11 cellular contexts compared by ENCODE assay signal in the genomic region with DNA sequence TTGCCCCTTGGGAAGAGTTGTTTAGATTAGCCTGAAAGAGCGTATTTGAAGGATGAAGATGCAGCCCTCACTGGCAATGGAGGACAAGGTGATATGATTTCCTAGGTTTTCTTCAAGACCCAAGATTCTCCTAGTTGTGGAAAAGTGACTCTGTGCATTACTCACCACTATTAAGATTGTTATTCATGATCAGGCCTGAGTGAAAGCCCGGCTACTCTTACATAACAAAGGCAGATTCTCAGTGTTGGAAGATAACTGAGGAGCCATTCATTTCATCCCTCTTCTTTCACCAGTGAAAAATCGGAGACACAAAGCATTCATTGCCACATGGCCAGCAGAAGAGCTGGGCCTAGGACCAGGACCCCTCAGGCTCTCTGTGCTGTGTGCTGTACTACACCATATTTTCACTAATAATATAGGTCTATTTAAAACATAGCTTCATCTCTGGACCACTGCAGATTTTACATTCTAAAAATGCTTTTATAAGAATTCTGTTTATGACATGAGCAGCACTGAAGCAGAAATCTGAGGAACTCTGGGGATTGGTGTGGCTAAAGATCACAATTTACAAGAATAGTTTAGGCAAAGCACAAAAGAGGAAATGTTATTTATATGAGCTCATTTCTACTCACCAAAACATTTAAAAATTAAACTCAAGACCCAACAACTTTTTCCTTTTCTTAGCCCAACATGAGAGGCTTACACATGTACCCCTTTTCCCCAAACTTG.
DNase-seq lines count a peak whose midpoint lies in the region; ATAC-seq, FAIRE-seq and TF ChIP-seq lines count a peak whose summit lies in the region.
"Had no signal": no experiment of that assay in that cellular context is flagged by ENCODE, and none has a peak within 500 bp of the region (broad histone marks: within the 10 kb centered on the region; RNA-seq: fewer than 3 reads in every experiment).

No MANE protein-coding gene starts in this region.

- no peak overlapping the region for H2BK15ac ChIP-seq in H1 (ENCODE audit: low read length)

- intact Hi-C loops in breast epithelium (cut with DNase I; ENCODE audit: low total_unique reads) (no loop called here), MCF 10A (cut with micrococcal nuclease) (no loop called here), uterus (cut with DNase I; ENCODE audit: low total_unique reads) (no loop called here)

- H2BK12ac ChIP-seq in H1 (ENCODE audit: low read depth, low read length): no peak overlapping the region

- H3K4me2 ChIP-seq in H1 (ENCODE audit: insufficient read depth in 1 of 2, low read depth in 2 of 2, low read length in 2 of 2): peak overlapping the region in 1 of 2 experiments; percentile 30; a peak in 1 of 4 replicates

- H3K4me1 Mint-ChIP-seq in MCF 10A (ENCODE audit: insufficient read depth, unreplicated experiment): no peaks in the 10 kb centered on the region
- H3K4me1 Mint-ChIP-seq in activated CD8-positive, alpha-beta T cell treated with anti-CD3 and anti-CD28 coated beads, Interleukin-2, amount 10 ng/mL, durations not matched to agents 7 days and 5 days (ENCODE audit: low read depth): no peaks in the 10 kb centered on the region

- H3K36me3 Mint-ChIP-seq in MCF 10A (ENCODE audit: insufficient read depth, unreplicated experiment): no peaks in the 10 kb centered on the region
- H3K36me3 Mint-ChIP-seq in activated CD8-positive, alpha-beta T cell treated with anti-CD3 and anti-CD28 coated beads, Interleukin-2, amount 10 ng/mL, durations not matched to agents 7 days and 5 days (ENCODE audit: low read depth): no peaks in the 10 kb centered on the region
- H3K36me3 Mint-ChIP-seq: type B pancreatic cell had no signal

- BruUV-seq in MCF 10A (replicated peaks; lab: Mats Ljungman, UMichigan): no TSS peak

- no peaks in the 10 kb centered on the region for H3K79me1 ChIP-seq in H1 (ENCODE audit: low read depth, low read length)

- no peaks in the 10 kb centered on the region for H3K9me3 Mint-ChIP-seq in MCF 10A (ENCODE audit: unreplicated experiment)
- H3K9me3 Mint-ChIP-seq in activated CD8-positive, alpha-beta T cell treated with anti-CD3 and anti-CD28 coated beads, Interleukin-2, amount 10 ng/mL, durations not matched to agents 7 days and 5 days (ENCODE audit: insufficient read depth): no peaks in the 10 kb centered on the region

- TF ChIP-seq EP300 in H1 (IDR thresholded peaks at IDR 0.05; ENCODE audit: borderline replicate concordance in 1 of 2, low read depth in 2 of 2, low read length in 2 of 2): no peak

- no peak overlapping the region for H2BK120ac ChIP-seq in H1 (replicated peaks; ENCODE audit: low read depth, low read length)

- H4K20me1 ChIP-seq in H1 (replicated peaks in 1 of 2; ENCODE audit: control insufficient read depth in 1 of 2, insufficient read depth in 2 of 2, low read length in 2 of 2): no peaks in the 10 kb centered on the region

- H2AFZ ChIP-seq in H1 (ENCODE audit: low read length): peak overlapping the region; percentile 75

- no peak for FAIRE-seq in H1 (lab: Jason Lieb, UNC)
- FAIRE-seq: A549 had no signal

- no peak overlapping the region for H4K5ac ChIP-seq in H1 (ENCODE audit: insufficient read length, low read depth, low read length)

- no peaks in the 10 kb centered on the region for H3K36me3 ChIP-seq in breast epithelium
- H3K36me3 ChIP-seq in H1 (ENCODE audit: control insufficient read depth in 2 of 4, insufficient read depth in 4 of 4, low read length in 3 of 4): no peaks in the 10 kb centered on the region
- no peaks in the 10 kb centered on the region for H3K36me3 ChIP-seq in uterus

- no peak overlapping the region for H3K23ac ChIP-seq in H1 (ENCODE audit: insufficient read length)

- TF ChIP-seq POLR2A in breast epithelium (IDR thresholded peaks at IDR 0.05): no peak
- no peak for TF ChIP-seq POLR2A in H1 (IDR thresholded peaks at IDR 0.05; ENCODE audit: control extremely low read depth in 1 of 2, low read depth in 2 of 2, low read length in 2 of 2)
- no peak for TF ChIP-seq POLR2A in uterus (IDR thresholded peaks at IDR 0.05)

- H3K9ac ChIP-seq in H1 (replicated peaks in 1 of 4; ENCODE audit: extremely low read depth in 1 of 4, low read depth in 3 of 4, low read length in 3 of 4): no peak overlapping the region

- no peak overlapping the region for H4K91ac ChIP-seq in H1 (replicated peaks; ENCODE audit: insufficient read length, low read length)

- H3K4me3 Mint-ChIP-seq in MCF 10A (ENCODE audit: unreplicated experiment): no peak overlapping the region
- no peak overlapping the region for H3K4me3 Mint-ChIP-seq in activated CD8-positive, alpha-beta T cell treated with anti-CD3 and anti-CD28 coated beads, Interleukin-2, amount 10 ng/mL, durations not matched to agents 7 days and 5 days
- H3K4me3 Mint-ChIP-seq: type B pancreatic cell had no signal

- H4K8ac ChIP-seq in H1 (ENCODE audit: extremely low read depth, insufficient read depth, low read length): no peak overlapping the region

- no peaks in the 10 kb centered on the region for H3K23me2 ChIP-seq in H1 (ENCODE audit: low read depth, low read length)

- ATAC-seq in GM19328 (IDR thresholded peaks at IDR 0.05; ENCODE audit: unreplicated experiment): no peak
- ATAC-seq in activated CD8-positive, alpha-beta T cell treated with anti-CD3 and anti-CD28 coated beads, Interleukin-2, amount 10 ng/mL, durations not matched to agents 7 days and 5 days: no peak
- ATAC-seq: A549 had no signal

- H2BK5ac ChIP-seq in H1 (ENCODE audit: low read depth, low read length): no peak overlapping the region

- H3K56ac ChIP-seq in H1 (replicated peaks; ENCODE audit: insufficient read length, low read depth, low read length): no peak overlapping the region

- H3K14ac ChIP-seq in H1 (ENCODE audit: insufficient read length): no peak overlapping the region

- no peak for TF ChIP-seq CTCF in breast epithelium (IDR thresholded peaks at IDR 0.05)
- no peak for TF ChIP-seq CTCF in MCF 10A (IDR thresholded peaks at IDR 0.05; ENCODE audit: unreplicated experiment)
- TF ChIP-seq CTCF in H1 (IDR thresholded peaks at IDR 0.05; ENCODE audit: control extremely low read depth in 1 of 3, insufficient read depth in 1 of 3, low read depth in 1 of 3, low read length in 3 of 3): no peak
- TF ChIP-seq CTCF in uterus (IDR thresholded peaks at IDR 0.05): no peak

- DNase-seq in breast epithelium (ENCODE audit: low spot score in 2 of 2): no peak
- DNase-seq in MCF 10A (ENCODE audit: unreplicated experiment): no peak
- no peak for DNase-seq in H1 (ENCODE audit: low read depth in 1 of 2, low spot score in 2 of 2)
- peak; percentile 69 for DNase-seq in midbrain (lab: John Stamatoyannopoulos, UW)
- no peak for DNase-seq in uterus
- no peak for DNase-seq in NCI-H2196 treated with DMSO at 0.1 percent for 48 hours (lab: John Stamatoyannopoulos, UW; ENCODE audit: unreplicated experiment)
- no peak for DNase-seq in activated CD8-positive, alpha-beta T cell treated with anti-CD3 and anti-CD28 coated beads, Interleukin-2, amount 10 ng/mL, durations not matched to agents 7 days and 5 days
- DNase-seq: NCI-H2081 treated with DMSO at 0.1 percent for 48 hours had no signal

- H3K4me3 ChIP-seq in breast epithelium: no peak overlapping the region
- H3K4me3 ChIP-seq in H1 (ENCODE audit: extremely low read depth in 1 of 4, insufficient read depth in 2 of 4, low read depth in 3 of 4, low read length in 4 of 4): no peak overlapping the region
- H3K4me3 ChIP-seq in uterus: no peak overlapping the region
- H3K4me3 ChIP-seq: A549 had no signal

- H3K18ac ChIP-seq in H1 (ENCODE audit: extremely low read depth, low read length): no peak overlapping the region

- H3K27me3 ChIP-seq in breast epithelium: no peaks in the 10 kb centered on the region
- H3K27me3 ChIP-seq in H1 (replicated peaks in 1 of 4; ENCODE audit: control insufficient read depth in 3 of 4, extremely low read depth in 1 of 4, insufficient read depth in 3 of 4, low read length in 3 of 4): no peaks in the 10 kb centered on the region
- H3K27me3 ChIP-seq in uterus: no peaks in the 10 kb centered on the region

- H3K9me3 ChIP-seq in breast epithelium (no peaks in the 10 kb centered on the region), H1 (ENCODE audit: insufficient read depth in 2 of 2, low read depth in 1 of 2, low read length in 1 of 2) (no peaks in the 10 kb centered on the region), uterus (no peaks in the 10 kb centered on the region)
- H3K9me3 ChIP-seq: A549 had no signal

- CTCF ChIA-PET in MCF 10A (lab: Yijun Ruan, JAX) (interaction anchor here (1.0 to 1.4 kb wide), 2 partner anchors 11 to 17 kb away, joined by 3 to 5 read pairs; no protein-coding TSS in a partner anchor), H1 (lab: Charles Lee; ENCODE audit: partially characterized antibody) (interaction anchor here (1.0 kb wide), 1 partner anchor 10 kb away, joined by 3 read pairs; no protein-coding TSS in a partner anchor)
- CTCF ChIA-PET in activated CD8-positive, alpha-beta T cell treated with anti-CD3 and anti-CD28 coated beads, Interleukin-2, amount 10 ng/mL, durations not matched to agents 7 days and 5 days (lab: Charles Lee): no interaction called here

- no peak overlapping the region for H3K4ac ChIP-seq in H1 (replicated peaks; ENCODE audit: insufficient read length, low read depth, low read length)

- H3K27me3 Mint-ChIP-seq in MCF 10A (ENCODE audit: insufficient read depth, unreplicated experiment): no peaks in the 10 kb centered on the region
- H3K27me3 Mint-ChIP-seq in activated CD8-positive, alpha-beta T cell treated with anti-CD3 and anti-CD28 coated beads, Interleukin-2, amount 10 ng/mL, durations not matched to agents 7 days and 5 days (ENCODE audit: low read depth): no peaks in the 10 kb centered on the region
- H3K27me3 Mint-ChIP-seq: type B pancreatic cell had no signal

- 69% methylated on average over 3 of the region's 3 CpGs; no CpG with 5 or more reads in 1 of the 2 experiments for WGBS in H1 (ENCODE audit: extremely low coverage in 1 of 2, insufficient coverage in 1 of 2, insufficient read length in 1 of 2, insufficient replicate concordance in 2 of 2, low coverage in 1 of 2, low lambda C conversion rate in 2 of 2, missing lambda C conversion rate in 1 of 2), 2 experiments

- no peaks in the 10 kb centered on the region for H3K79me2 ChIP-seq in H1 (ENCODE audit: control insufficient read depth in 1 of 2, insufficient read depth in 2 of 2, low read length in 2 of 2)

- no peak overlapping the region for H2BK20ac ChIP-seq in H1 (ENCODE audit: low read length)

- peak overlapping the region; percentile 5 to 84 for H3K27ac ChIP-seq in breast epithelium
- H3K27ac ChIP-seq in H1 (ENCODE audit: low read depth, low read length): no peak overlapping the region
- peak overlapping the region; percentile 79 to 92 for H3K27ac ChIP-seq in uterus

- TF ChIP-seq RAD21 in H1 (IDR thresholded peaks at IDR 0.05 in 1 of 2, conservative IDR thresholded peaks at IDR 0.05 in 1 of 2; ENCODE audit: low read depth in 2 of 2, low read length in 2 of 2): no peak

- no peak overlapping the region for H2AK5ac ChIP-seq in H1 (ENCODE audit: low read depth, low read length)

- POLR2A ChIA-PET in MCF 10A (lab: Yijun Ruan, JAX) (no interaction called here), H1 (lab: Charles Lee; ENCODE audit: partially characterized antibody) (interaction anchor here (3.6 kb wide), 1 partner anchor 182 kb away, joined by 11 read pairs; the partner anchor contains the start of gene CCN2)
- POLR2A ChIA-PET in activated CD8-positive, alpha-beta T cell treated with anti-CD3 and anti-CD28 coated beads, Interleukin-2, amount 10 ng/mL, durations not matched to agents 7 days and 5 days (lab: Charles Lee): no interaction called here

- H3K4me1 ChIP-seq in breast epithelium (no peaks in the 10 kb centered on the region), H1 (replicated peaks in 1 of 4; ENCODE audit: control insufficient read depth in 3 of 4, insufficient read depth in 4 of 4, low read length in 3 of 4) (peaks cover 1 to 14% (median 12%) of the 10 kb centered on the region in 4 experiments), uterus (peaks cover 0 to 7% of the 10 kb centered on the region in 2 donors)

- H3K27ac Mint-ChIP-seq in MCF 10A (ENCODE audit: low read depth, unreplicated experiment): no peak overlapping the region
- H3K27ac Mint-ChIP-seq in activated CD8-positive, alpha-beta T cell treated with anti-CD3 and anti-CD28 coated beads, Interleukin-2, amount 10 ng/mL, durations not matched to agents 7 days and 5 days: no peak overlapping the region
- H3K27ac Mint-ChIP-seq: type B pancreatic cell had no signal
